1 cellular context compared by ENCODE assay signal in the genomic region with DNA sequence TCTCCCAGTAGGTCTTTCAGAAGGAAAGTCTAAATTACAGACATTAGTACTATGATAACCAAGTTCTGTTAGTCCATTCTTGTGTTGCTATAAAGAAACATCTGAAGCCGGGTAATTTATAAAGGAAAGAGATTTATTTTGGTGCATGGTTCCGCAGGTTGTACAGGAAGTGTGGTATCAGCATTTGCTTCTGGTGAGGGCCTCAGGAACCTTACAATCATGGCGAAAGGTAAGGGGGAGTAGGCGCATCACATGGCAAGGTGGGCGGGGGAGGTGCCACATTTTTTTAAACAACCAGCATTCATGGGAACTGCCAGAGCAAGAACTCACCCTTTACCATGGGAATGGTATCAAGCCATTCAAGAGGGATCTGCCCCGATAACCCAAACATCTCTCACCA.
TF ChIP-seq lines count a peak whose summit lies in the region.

No MANE protein-coding gene starts in this region.

TF ChIP-seq in GM23338, 12 proteins besides CTCF, POLR2A, EP300 and RAD21:
- TF ChIP-seq, protein P1, sequence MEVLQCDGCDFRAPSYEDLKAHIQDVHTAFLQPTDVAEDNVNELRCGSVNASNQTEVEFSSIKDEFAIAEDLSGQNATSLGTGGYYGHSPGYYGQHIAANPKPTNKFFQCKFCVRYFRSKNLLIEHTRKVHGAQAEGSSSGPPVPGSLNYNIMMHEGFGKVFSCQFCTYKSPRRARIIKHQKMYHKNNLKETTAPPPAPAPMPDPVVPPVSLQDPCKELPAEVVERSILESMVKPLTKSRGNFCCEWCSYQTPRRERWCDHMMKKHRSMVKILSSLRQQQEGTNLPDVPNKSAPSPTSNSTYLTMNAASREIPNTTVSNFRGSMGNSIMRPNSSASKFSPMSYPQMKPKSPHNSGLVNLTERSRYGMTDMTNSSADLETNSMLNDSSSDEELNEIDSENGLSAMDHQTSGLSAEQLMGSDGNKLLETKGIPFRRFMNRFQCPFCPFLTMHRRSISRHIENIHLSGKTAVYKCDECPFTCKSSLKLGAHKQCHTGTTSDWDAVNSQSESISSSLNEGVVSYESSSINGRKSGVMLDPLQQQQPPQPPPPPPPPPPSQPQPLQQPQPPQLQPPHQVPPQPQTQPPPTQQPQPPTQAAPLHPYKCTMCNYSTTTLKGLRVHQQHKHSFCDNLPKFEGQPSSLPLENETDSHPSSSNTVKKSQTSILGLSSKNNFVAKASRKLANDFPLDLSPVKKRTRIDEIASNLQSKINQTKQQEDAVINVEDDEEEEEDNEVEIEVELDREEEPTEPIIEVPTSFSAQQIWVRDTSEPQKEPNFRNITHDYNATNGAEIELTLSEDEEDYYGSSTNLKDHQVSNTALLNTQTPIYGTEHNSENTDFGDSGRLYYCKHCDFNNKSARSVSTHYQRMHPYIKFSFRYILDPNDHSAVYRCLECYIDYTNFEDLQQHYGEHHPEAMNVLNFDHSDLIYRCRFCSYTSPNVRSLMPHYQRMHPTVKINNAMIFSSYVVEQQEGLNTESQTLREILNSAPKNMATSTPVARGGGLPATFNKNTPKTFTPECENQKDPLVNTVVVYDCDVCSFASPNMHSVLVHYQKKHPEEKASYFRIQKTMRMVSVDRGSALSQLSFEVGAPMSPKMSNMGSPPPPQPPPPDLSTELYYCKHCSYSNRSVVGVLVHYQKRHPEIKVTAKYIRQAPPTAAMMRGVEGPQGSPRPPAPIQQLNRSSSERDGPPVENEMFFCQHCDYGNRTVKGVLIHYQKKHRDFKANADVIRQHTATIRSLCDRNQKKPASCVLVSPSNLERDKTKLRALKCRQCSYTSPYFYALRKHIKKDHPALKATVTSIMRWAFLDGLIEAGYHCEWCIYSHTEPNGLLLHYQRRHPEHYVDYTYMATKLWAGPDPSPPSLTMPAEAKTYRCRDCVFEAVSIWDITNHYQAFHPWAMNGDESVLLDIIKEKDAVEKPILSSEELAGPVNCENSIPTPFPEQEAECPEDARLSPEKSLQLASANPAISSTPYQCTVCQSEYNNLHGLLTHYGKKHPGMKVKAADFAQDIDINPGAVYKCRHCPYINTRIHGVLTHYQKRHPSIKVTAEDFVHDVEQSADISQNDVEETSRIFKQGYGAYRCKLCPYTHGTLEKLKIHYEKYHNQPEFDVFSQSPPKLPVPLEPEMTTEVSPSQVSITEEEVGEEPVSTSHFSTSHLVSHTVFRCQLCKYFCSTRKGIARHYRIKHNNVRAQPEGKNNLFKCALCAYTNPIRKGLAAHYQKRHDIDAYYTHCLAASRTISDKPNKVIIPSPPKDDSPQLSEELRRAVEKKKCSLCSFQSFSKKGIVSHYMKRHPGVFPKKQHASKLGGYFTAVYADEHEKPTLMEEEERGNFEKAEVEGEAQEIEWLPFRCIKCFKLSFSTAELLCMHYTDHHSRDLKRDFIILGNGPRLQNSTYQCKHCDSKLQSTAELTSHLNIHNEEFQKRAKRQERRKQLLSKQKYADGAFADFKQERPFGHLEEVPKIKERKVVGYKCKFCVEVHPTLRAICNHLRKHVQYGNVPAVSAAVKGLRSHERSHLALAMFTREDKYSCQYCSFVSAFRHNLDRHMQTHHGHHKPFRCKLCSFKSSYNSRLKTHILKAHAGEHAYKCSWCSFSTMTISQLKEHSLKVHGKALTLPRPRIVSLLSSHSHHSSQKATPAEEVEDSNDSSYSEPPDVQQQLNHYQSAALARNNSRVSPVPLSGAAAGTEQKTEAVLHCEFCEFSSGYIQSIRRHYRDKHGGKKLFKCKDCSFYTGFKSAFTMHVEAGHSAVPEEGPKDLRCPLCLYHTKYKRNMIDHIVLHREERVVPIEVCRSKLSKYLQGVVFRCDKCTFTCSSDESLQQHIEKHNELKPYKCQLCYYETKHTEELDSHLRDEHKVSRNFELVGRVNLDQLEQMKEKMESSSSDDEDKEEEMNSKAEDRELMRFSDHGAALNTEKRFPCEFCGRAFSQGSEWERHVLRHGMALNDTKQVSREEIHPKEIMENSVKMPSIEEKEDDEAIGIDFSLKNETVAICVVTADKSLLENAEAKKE (CRISPR knock-in tag; IDR thresholded peaks at IDR 0.05): no peak
- TF ChIP-seq, protein P2, sequence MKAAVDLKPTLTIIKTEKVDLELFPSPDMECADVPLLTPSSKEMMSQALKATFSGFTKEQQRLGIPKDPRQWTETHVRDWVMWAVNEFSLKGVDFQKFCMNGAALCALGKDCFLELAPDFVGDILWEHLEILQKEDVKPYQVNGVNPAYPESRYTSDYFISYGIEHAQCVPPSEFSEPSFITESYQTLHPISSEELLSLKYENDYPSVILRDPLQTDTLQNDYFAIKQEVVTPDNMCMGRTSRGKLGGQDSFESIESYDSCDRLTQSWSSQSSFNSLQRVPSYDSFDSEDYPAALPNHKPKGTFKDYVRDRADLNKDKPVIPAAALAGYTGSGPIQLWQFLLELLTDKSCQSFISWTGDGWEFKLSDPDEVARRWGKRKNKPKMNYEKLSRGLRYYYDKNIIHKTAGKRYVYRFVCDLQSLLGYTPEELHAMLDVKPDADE (IDR thresholded peaks at IDR 0.05): no peak
- TF ChIP-seq JUNB (IDR thresholded peaks at IDR 0.05; ENCODE audit: unreplicated experiment) (no peak), CREB1 (CRISPR knock-in tag; IDR thresholded peaks at IDR 0.05; ENCODE audit: low read depth) (no peak), NANOG (IDR thresholded peaks at IDR 0.05; ENCODE audit: borderline replicate concordance) (no peak), STAT1 (IDR thresholded peaks at IDR 0.05; ENCODE audit: unreplicated experiment) (no peak), ZNF331 (CRISPR knock-in tag; IDR thresholded peaks at IDR 0.05; ENCODE audit: low read depth) (no peak), POLR2AphosphoS5 (IDR thresholded peaks at IDR 0.05; ENCODE audit: low read depth) (no peak), EZH2 (IDR thresholded peaks at IDR 0.05; ENCODE audit: low read depth, unreplicated experiment) (no peak), EZH2phosphoT487 (IDR thresholded peaks at IDR 0.05; ENCODE audit: unreplicated experiment) (no peak), ZNF114 (CRISPR knock-in tag; IDR thresholded peaks at IDR 0.05) (no peak)
- TF ChIP-seq, protein P3, sequence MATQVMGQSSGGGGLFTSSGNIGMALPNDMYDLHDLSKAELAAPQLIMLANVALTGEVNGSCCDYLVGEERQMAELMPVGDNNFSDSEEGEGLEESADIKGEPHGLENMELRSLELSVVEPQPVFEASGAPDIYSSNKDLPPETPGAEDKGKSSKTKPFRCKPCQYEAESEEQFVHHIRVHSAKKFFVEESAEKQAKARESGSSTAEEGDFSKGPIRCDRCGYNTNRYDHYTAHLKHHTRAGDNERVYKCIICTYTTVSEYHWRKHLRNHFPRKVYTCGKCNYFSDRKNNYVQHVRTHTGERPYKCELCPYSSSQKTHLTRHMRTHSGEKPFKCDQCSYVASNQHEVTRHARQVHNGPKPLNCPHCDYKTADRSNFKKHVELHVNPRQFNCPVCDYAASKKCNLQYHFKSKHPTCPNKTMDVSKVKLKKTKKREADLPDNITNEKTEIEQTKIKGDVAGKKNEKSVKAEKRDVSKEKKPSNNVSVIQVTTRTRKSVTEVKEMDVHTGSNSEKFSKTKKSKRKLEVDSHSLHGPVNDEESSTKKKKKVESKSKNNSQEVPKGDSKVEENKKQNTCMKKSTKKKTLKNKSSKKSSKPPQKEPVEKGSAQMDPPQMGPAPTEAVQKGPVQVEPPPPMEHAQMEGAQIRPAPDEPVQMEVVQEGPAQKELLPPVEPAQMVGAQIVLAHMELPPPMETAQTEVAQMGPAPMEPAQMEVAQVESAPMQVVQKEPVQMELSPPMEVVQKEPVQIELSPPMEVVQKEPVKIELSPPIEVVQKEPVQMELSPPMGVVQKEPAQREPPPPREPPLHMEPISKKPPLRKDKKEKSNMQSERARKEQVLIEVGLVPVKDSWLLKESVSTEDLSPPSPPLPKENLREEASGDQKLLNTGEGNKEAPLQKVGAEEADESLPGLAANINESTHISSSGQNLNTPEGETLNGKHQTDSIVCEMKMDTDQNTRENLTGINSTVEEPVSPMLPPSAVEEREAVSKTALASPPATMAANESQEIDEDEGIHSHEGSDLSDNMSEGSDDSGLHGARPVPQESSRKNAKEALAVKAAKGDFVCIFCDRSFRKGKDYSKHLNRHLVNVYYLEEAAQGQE (IDR thresholded peaks at IDR 0.05; ENCODE audit: unreplicated experiment): no peak
